Comparison of ENCODE assay signal across 28 cellular contexts in the genomic region with DNA sequence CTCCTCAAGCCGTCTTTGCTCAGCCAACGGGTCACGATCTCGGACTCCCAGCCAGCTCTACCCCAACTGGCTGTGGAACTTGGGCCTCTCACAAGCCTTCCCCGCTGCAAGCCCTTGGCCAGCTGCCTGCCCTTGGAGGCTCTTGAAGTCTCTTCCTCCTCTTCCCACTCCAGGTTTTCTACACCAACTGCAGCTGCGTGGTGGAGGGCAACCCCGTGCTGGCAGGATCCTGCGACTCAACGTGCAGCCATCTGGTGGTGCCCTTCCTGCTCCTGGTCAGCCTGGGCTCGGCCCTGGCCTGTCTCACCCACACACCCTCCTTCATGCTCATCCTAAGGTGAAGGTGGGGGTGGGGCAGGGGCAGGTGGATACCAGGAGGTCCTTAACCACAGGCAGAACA. TPM values are rescaled to one million over a fixed set of nuclear protein-coding genes. Genes with fewer than 3 reads are reported as not detected.
A peak's percentile ranks its signal among the peaks of the same experiment; 100 is the strongest.
DNase-seq lines count a peak whose midpoint lies in the region; ATAC-seq and TF ChIP-seq lines count a peak whose summit lies in the region.
"Had no signal": no experiment of that assay in that cellular context is flagged by ENCODE, and none has a peak within 500 bp of the region (broad histone marks: within the 10 kb centered on the region; RNA-seq: fewer than 3 reads in every experiment).

No MANE protein-coding gene starts in this region.

- no peak overlapping the region for H3K27ac ChIP-seq in psoas muscle
- H3K27ac ChIP-seq: neural progenitor cell, Peyer's patch, thoracic aorta had no signal

- POLR2A ChIA-PET in activated CD4-positive, alpha-beta T cell treated with anti-CD3 and anti-CD28 coated beads, Interleukin-2, amount 10 ng/mL, durations not matched to agents 7 days and 5 days (lab: Charles Lee) = no interaction called here

- CTCF ChIA-PET in activated CD4-positive, alpha-beta T cell treated with anti-CD3 and anti-CD28 coated beads, Interleukin-2, amount 10 ng/mL, durations not matched to agents 7 days and 5 days (lab: Charles Lee) = no interaction called here

- intact Hi-C loops in psoas muscle (cut with DNase I) = loop anchor here in 1 of 2 donors (5.0 kb wide), 1 partner anchor 58 kb away; no protein-coding TSS in a partner anchor

- no peak overlapping the region for H3K4me3 Mint-ChIP-seq in activated CD4-positive, alpha-beta T cell treated with anti-CD3 and anti-CD28 coated beads, Interleukin-2, amount 10 ng/mL, durations not matched to agents 7 days and 5 days
- H3K4me3 Mint-ChIP-seq: activated CD4-positive, alpha-beta memory T cell treated with anti-CD3 and anti-CD28 coated beads for 36 hours; CD4-positive, CD25-positive, alpha-beta regulatory T cell; effector memory CD8-positive, alpha-beta T cell; GM23338; neural progenitor cell; T-helper 1 cell treated with Interleukin-12 subunit alpha and Interleukin-12 subunit beta and Interleukin-4 antibody, amounts not matched to agents 30 μg/mL and 1 μg/mL, for 36 hours had no signal

- no peak for TF ChIP-seq CTCF in fibroblast of pulmonary artery (IDR thresholded peaks at IDR 0.05; ENCODE audit: low read length, missing control alignments)
- TF ChIP-seq CTCF in psoas muscle (IDR thresholded peaks at IDR 0.05) = no peak

- no peaks in the 10 kb centered on the region for H3K36me3 Mint-ChIP-seq in activated CD4-positive, alpha-beta T cell treated with anti-CD3 and anti-CD28 coated beads, Interleukin-2, amount 10 ng/mL, durations not matched to agents 7 days and 5 days (ENCODE audit: low read depth)
- H3K36me3 Mint-ChIP-seq: activated CD4-positive, alpha-beta memory T cell treated with anti-CD3 and anti-CD28 coated beads for 36 hours; activated naive CD4-positive, alpha-beta T cell treated with anti-CD3 and anti-CD28 coated beads, Interleukin-2, amount 50 U/mL, for 72 hours; CD4-positive, CD25-positive, alpha-beta regulatory T cell; neural progenitor cell had no signal

- peaks cover 7% of the 10 kb centered on the region for H3K27me3 Mint-ChIP-seq in activated CD4-positive, alpha-beta T cell treated with anti-CD3 and anti-CD28 coated beads, Interleukin-2, amount 10 ng/mL, durations not matched to agents 7 days and 5 days
- H3K27me3 Mint-ChIP-seq: activated CD4-positive, alpha-beta memory T cell treated with anti-CD3 and anti-CD28 coated beads for 36 hours had no signal

- no peaks in the 10 kb centered on the region for H3K36me3 ChIP-seq in psoas muscle (ENCODE audit: insufficient read depth in 1 of 2, low read depth in 1 of 2)
- H3K36me3 ChIP-seq: neural progenitor cell, thoracic aorta had no signal

- H3K4me3 ChIP-seq in fibroblast of pulmonary artery (replicated peaks; ENCODE audit: low read depth, low read length) (no peak overlapping the region), psoas muscle (no peak overlapping the region)
- H3K4me3 ChIP-seq: coronary artery, GM23338, K562, neural progenitor cell, Peyer's patch, thoracic aorta had no signal

- DNase-seq in NCI-H1092 treated with DMSO at 0.1 percent for 48 hours (lab: John Stamatoyannopoulos, UW) = peak; percentile 29
- no peak for DNase-seq in NCI-H1092 (lab: John Stamatoyannopoulos, UW)
- DNase-seq in NCI-H2196 treated with DMSO at 0.1 percent for 48 hours (lab: John Stamatoyannopoulos, UW; ENCODE audit: unreplicated experiment) = peak; percentile 47
- peak; percentile 7 for DNase-seq in fibroblast of pulmonary artery (ENCODE audit: low read depth)
- peak; percentile 46 to 69 for DNase-seq in psoas muscle
- no peak for DNase-seq in activated CD4-positive, alpha-beta T cell treated with anti-CD3 and anti-CD28 coated beads, Interleukin-2, amount 10 ng/mL, durations not matched to agents 7 days and 5 days
- no peak for DNase-seq in A172 (ENCODE audit: low spot score)
- DNase-seq: 8988T; activated CD4-positive, alpha-beta memory T cell treated with anti-CD3 and anti-CD28 coated beads for 36 hours; activated CD8-positive, alpha-beta memory T cell treated with anti-CD3 and anti-CD28 coated beads, Interleukin-2, amount 50 U/mL, for 4 hours; CD4-positive, CD25-positive, alpha-beta regulatory T cell; effector memory CD8-positive, alpha-beta T cell; foreskin fibroblast; NCI-H526; stimulated activated naive CD8-positive, alpha-beta T cell treated with anti-CD3 and anti-CD28 coated beads, Interleukin-15, Interleukin-2, amounts not matched to agents 100 U/mL and 50 U/mL, for 24 hours had no signal

- no peaks in the 10 kb centered on the region for H3K4me1 Mint-ChIP-seq in activated CD4-positive, alpha-beta T cell treated with anti-CD3 and anti-CD28 coated beads, Interleukin-2, amount 10 ng/mL, durations not matched to agents 7 days and 5 days
- H3K4me1 Mint-ChIP-seq: CD4-positive, CD25-positive, alpha-beta regulatory T cell had no signal

- H3K27ac Mint-ChIP-seq in activated CD4-positive, alpha-beta T cell treated with anti-CD3 and anti-CD28 coated beads, Interleukin-2, amount 10 ng/mL, durations not matched to agents 7 days and 5 days = no peak overlapping the region
- H3K27ac Mint-ChIP-seq: activated CD4-positive, alpha-beta memory T cell treated with anti-CD3 and anti-CD28 coated beads for 36 hours; effector memory CD8-positive, alpha-beta T cell; GM23338; T-helper 1 cell treated with Interleukin-12 subunit alpha and Interleukin-12 subunit beta and Interleukin-4 antibody, amounts not matched to agents 30 μg/mL and 1 μg/mL, for 36 hours had no signal

- no peaks in the 10 kb centered on the region for H3K27me3 ChIP-seq in psoas muscle (ENCODE audit: insufficient read depth in 3 of 3, low read length in 2 of 3)
- H3K27me3 ChIP-seq: neural progenitor cell, Peyer's patch had no signal

- ATAC-seq in psoas muscle (no peak), HG03196 (IDR thresholded peaks at IDR 0.05; ENCODE audit: unreplicated experiment) (no peak)
- ATAC-seq: activated CD4-positive, CD25-positive, alpha-beta regulatory T cell treated with anti-CD3 and anti-CD28 coated beads, Interleukin-2, amount 50 U/mL, for 24 hours; activated naive CD4-positive, alpha-beta T cell treated with anti-CD3 and anti-CD28 coated beads, Interleukin-2, amount 50 U/mL, for 72 hours; effector memory CD8-positive, alpha-beta T cell; GM23338; K562; stimulated activated naive CD8-positive, alpha-beta T cell treated with anti-CD3 and anti-CD28 coated beads, Interleukin-15, Interleukin-2, amounts not matched to agents 100 U/mL and 50 U/mL, for 24 hours had no signal

- no peaks in the 10 kb centered on the region for H3K9me3 Mint-ChIP-seq in activated CD4-positive, alpha-beta T cell treated with anti-CD3 and anti-CD28 coated beads, Interleukin-2, amount 10 ng/mL, durations not matched to agents 7 days and 5 days
- H3K9me3 Mint-ChIP-seq: activated CD4-positive, alpha-beta memory T cell treated with anti-CD3 and anti-CD28 coated beads for 36 hours; activated naive CD4-positive, alpha-beta T cell treated with anti-CD3 and anti-CD28 coated beads, Interleukin-2, amount 50 U/mL, for 72 hours; CD4-positive, CD25-positive, alpha-beta regulatory T cell; effector memory CD8-positive, alpha-beta T cell; GM23338; neural progenitor cell; T-helper 1 cell treated with Interleukin-12 subunit alpha and Interleukin-12 subunit beta and Interleukin-4 antibody, amounts not matched to agents 30 μg/mL and 1 μg/mL, for 36 hours had no signal

- WGBS in psoas muscle, 3 donors = 29 to 52% (median 30%) methylated on average over 10 of the region's 10 CpGs

- no peaks in the 10 kb centered on the region for H3K9me3 ChIP-seq in psoas muscle
- H3K9me3 ChIP-seq: Peyer's patch, thoracic aorta had no signal

- no peaks in the 10 kb centered on the region for H3K4me1 ChIP-seq in psoas muscle

RNA-seq across cellular contexts. Expression of gene TPBGL, which starts 40.5 kb away (rescaled TPM):
- under 1 TPM in 1 of 4 donors, not detected in 3; 0.11 TPM for total RNA-seq in psoas muscle
- under 1 TPM in 2 of 3 donors, not detected in 1; 0.01 to 0.05 TPM for polyA plus RNA-seq in psoas muscle
- under 1 TPM in 1 of 2 experiments, not detected in 1; 0.06 TPM for total RNA-seq in activated CD4-positive, alpha-beta T cell treated with anti-CD3 and anti-CD28 coated beads, Interleukin-2, amount 10 ng/mL, durations not matched to agents 7 days and 5 days
- not detected in 2 replicates for total RNA-seq in A172 (2014; rRNA removed; shearing (Covaris generic))
- total RNA-seq: G401, MCF 10A had no signal

RNA-seq across cellular contexts. Expression of gene SLCO2B1, which starts 49.1 kb away (rescaled TPM):
- total RNA-seq in psoas muscle = 10 to 100 TPM; 10.7 to 17.7 (median 12.3) TPM
- 1 to 10 TPM; 1.2 to 5.6 (median 1.7) TPM for polyA plus RNA-seq in psoas muscle
- total RNA-seq in activated CD4-positive, alpha-beta T cell treated with anti-CD3 and anti-CD28 coated beads, Interleukin-2, amount 10 ng/mL, durations not matched to agents 7 days and 5 days = under 1 TPM in 1 of 2 experiments, not detected in 1; 0.37 TPM
- 1.2 and 2.0 TPM in 2 replicates for total RNA-seq in A172 (2014; rRNA removed; shearing (Covaris generic))
- total RNA-seq: activated CD4-positive, alpha-beta memory T cell treated with anti-CD3 and anti-CD28 coated beads for 36 hours; activated naive CD4-positive, alpha-beta T cell treated with anti-CD3 and anti-CD28 coated beads, Interleukin-2, amount 50 U/mL, for 72 hours; CD4-positive, CD25-positive, alpha-beta regulatory T cell; G401; GM23338; HT1080; MCF 10A had no signal
- polyA plus RNA-seq: CD4-positive, CD25-positive, alpha-beta regulatory T cell; GM23338 had no signal

Comparison
In these comparisons a context has a peak if more than half of its experiments do, and no peak if none do; other contexts are left out.
1. DNase-seq: peak in NCI-H1092 treated with DMSO at 0.1 percent for 48 hours (single experiment), NCI-H2196 treated with DMSO at 0.1 percent for 48 hours (single experiment), fibroblast of pulmonary artery (single experiment) and psoas muscle (2 of 2); none in NCI-H1092 (single experiment), activated CD4-positive, alpha-beta T cell treated with anti-CD3 and anti-CD28 coated beads, Interleukin-2, amount 10 ng/mL, durations not matched to agents 7 days and 5 days (single experiment) and A172 (single experiment).